17 cellular contexts compared by ENCODE assay signal in the genomic region with DNA sequence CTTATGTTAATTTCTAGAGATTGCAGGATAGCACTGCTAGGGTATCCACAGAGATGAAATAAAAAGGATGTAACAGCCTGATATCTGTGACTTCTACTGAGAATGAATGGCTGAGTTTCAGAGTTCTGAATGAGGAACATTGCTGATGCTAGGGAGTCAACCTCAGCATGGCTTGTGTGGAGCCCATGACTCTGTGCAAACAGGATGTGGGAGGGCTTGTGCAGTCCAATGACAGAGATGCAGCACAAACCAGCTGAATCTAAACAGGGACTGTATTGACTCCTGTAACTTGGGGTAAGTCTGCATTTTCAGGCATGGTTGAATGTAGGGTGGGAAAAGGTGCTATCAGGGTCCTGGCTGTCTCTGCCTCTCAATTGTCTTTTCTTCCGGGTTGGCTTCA. TPM values are rescaled to one million over a fixed set of nuclear protein-coding genes. Genes with fewer than 3 reads are reported as not detected.
"Had no signal": no experiment of that assay in that cellular context is flagged by ENCODE, and none has a peak within 500 bp of the region (broad histone marks: within the 10 kb centered on the region; RNA-seq: fewer than 3 reads in every experiment).

No MANE protein-coding gene starts in this region.

- H3K27ac Mint-ChIP-seq: natural killer cell had no signal

- H3K27me3 ChIP-seq: ascending aorta, dorsolateral prefrontal cortex, right lobe of liver, testis had no signal

- H3K9me3 Mint-ChIP-seq: natural killer cell had no signal

- H3K9me3 ChIP-seq: ascending aorta, mucosa of descending colon, right lobe of liver, testis, upper lobe of right lung had no signal

- H3K4me3 ChIP-seq: ascending aorta, dorsolateral prefrontal cortex, esophagus muscularis mucosa, mucosa of descending colon, right lobe of liver, spleen, testis, upper lobe of right lung had no signal

- ATAC-seq: left colon, mucosa of descending colon, right lobe of liver, upper lobe of right lung had no signal

- H3K36me3 Mint-ChIP-seq: natural killer cell had no signal

- H3K4me3 Mint-ChIP-seq: natural killer cell had no signal

- H3K27ac ChIP-seq: ascending aorta, esophagus muscularis mucosa, right lobe of liver, spleen, testis, upper lobe of right lung had no signal

- H3K36me3 ChIP-seq: ascending aorta, esophagus muscularis mucosa, right lobe of liver, spleen, upper lobe of right lung had no signal

- DNase-seq: activated gamma-delta T cell; activated T-cell treated with anti-CD3 and anti-CD28 coated beads, Interleukin-2, amount 50 U/mL, for 1 hour; dorsolateral prefrontal cortex; foreskin fibroblast; left colon; mammary epithelial cell; mucosa of descending colon; natural killer cell; nucleus accumbens; right lobe of liver; spleen; stimulated activated CD4-positive, alpha-beta T cell treated with anti-CD3 and anti-CD28 coated beads, Interleukin-1b, Interleukin-23, amount 100 ng/mL, for 48 hours; stimulated activated naive CD4-positive, alpha-beta T cell treated with Interleukin-2 at 50 U/mL for 16 hours; testis; upper lobe of right lung had no signal

RNA-seq across cellular contexts. Expression of a gene that starts 5.3 kb away (rescaled TPM):
- total RNA-seq: ascending aorta, natural killer cell had no signal
